ENCODE assay signal across 2 cellular contexts in the genomic region with DNA sequence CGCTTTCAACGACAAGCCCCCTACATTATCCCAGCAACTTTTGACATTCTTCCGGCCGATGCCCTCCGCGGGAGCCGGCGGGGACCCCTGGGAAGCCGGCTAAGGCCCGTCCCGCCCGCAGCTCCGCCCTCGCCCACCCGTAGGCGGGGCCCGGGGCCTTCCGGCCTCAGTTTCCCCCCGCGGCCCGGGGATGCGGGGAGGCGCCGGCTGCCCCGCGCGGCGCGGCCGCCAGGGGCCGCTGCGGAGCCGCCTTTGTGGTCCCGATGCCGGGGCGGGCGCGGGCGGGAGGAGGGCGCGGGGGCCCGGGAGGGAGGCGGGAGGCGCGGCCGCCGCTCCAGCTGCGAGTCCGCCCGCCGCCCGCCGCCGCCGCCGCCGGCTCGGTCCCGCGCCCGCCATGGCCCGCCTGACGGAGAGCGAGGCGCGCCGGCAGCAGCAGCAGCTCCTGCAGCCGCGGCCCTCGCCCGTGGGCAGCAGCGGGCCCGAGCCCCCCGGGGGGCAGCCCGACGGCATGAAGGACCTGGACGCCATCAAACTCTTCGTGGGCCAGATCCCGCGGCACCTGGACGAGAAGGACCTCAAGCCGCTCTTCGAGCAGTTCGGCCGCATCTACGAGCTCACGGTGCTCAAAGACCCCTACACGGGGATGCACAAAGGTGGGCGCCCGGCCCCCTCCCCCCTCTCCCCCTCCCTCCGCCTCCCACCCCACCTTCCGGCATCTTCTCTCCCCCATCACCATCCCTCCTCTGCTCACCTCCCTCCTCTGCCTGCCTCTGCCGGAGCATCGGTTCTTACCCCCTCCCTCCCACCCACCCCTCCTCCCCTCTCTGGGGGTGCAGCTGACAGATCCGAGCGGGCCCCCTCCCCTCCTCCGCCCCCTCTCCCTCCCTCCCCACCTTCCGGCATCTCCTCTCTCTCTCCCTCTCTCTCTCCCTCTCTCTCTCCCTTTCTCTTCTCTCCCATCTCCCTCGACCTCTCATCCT.
TF ChIP-seq lines count a peak whose summit lies in the region.

A gene (plus strand): TSS at position 316 of the 980 bp plus-strand sequence. CDS start 79 bp downstream, at position 395.

TF ChIP-seq in GM23338, 12 proteins besides CTCF, POLR2A, EP300 and RAD21 (continued from another document):
- no peak for TF ChIP-seq NANOG (IDR thresholded peaks at IDR 0.05; ENCODE audit: borderline replicate concordance)
- TF ChIP-seq, protein P1, sequence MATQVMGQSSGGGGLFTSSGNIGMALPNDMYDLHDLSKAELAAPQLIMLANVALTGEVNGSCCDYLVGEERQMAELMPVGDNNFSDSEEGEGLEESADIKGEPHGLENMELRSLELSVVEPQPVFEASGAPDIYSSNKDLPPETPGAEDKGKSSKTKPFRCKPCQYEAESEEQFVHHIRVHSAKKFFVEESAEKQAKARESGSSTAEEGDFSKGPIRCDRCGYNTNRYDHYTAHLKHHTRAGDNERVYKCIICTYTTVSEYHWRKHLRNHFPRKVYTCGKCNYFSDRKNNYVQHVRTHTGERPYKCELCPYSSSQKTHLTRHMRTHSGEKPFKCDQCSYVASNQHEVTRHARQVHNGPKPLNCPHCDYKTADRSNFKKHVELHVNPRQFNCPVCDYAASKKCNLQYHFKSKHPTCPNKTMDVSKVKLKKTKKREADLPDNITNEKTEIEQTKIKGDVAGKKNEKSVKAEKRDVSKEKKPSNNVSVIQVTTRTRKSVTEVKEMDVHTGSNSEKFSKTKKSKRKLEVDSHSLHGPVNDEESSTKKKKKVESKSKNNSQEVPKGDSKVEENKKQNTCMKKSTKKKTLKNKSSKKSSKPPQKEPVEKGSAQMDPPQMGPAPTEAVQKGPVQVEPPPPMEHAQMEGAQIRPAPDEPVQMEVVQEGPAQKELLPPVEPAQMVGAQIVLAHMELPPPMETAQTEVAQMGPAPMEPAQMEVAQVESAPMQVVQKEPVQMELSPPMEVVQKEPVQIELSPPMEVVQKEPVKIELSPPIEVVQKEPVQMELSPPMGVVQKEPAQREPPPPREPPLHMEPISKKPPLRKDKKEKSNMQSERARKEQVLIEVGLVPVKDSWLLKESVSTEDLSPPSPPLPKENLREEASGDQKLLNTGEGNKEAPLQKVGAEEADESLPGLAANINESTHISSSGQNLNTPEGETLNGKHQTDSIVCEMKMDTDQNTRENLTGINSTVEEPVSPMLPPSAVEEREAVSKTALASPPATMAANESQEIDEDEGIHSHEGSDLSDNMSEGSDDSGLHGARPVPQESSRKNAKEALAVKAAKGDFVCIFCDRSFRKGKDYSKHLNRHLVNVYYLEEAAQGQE (IDR thresholded peaks at IDR 0.05; ENCODE audit: unreplicated experiment): no peak
- no peak for TF ChIP-seq POLR2AphosphoS5 (IDR thresholded peaks at IDR 0.05; ENCODE audit: low read depth)
- no peak for TF ChIP-seq EZH2phosphoT487 (IDR thresholded peaks at IDR 0.05; ENCODE audit: unreplicated experiment)

TF ChIP-seq in SK-N-SH, 30 proteins besides CTCF, POLR2A, EP300 and RAD21 (continued from another document):
- TF ChIP-seq, protein P2, sequence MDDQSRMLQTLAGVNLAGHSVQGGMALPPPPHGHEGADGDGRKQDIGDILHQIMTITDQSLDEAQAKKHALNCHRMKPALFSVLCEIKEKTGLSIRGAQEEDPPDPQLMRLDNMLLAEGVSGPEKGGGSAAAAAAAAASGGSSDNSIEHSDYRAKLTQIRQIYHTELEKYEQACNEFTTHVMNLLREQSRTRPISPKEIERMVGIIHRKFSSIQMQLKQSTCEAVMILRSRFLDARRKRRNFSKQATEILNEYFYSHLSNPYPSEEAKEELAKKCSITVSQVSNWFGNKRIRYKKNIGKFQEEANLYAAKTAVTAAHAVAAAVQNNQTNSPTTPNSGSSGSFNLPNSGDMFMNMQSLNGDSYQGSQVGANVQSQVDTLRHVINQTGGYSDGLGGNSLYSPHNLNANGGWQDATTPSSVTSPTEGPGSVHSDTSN (IDR thresholded peaks at IDR 0.05): no peak
- TF ChIP-seq TCF12 (IDR thresholded peaks at IDR 0.05): no peak
- TF ChIP-seq RXRA (IDR thresholded peaks at IDR 0.05; ENCODE audit: borderline replicate concordance, low read depth): no peak
- TF ChIP-seq RCOR1 (IDR thresholded peaks at IDR 0.05; ENCODE audit: low read length): no peak
- no peak for TF ChIP-seq JUND (IDR thresholded peaks at IDR 0.05)
- no peak for TF ChIP-seq RFX5 (IDR thresholded peaks at IDR 0.05; ENCODE audit: low read length)
- no peak for TF ChIP-seq NRF1 (IDR thresholded peaks at IDR 0.05; ENCODE audit: low read depth, low read length)
- no peak for TF ChIP-seq FOXJ3 (CRISPR knock-in tag; IDR thresholded peaks at IDR 0.05)
- TF ChIP-seq, protein P1 (IDR thresholded peaks at IDR 0.05; ENCODE audit: low read depth, low read length): no peak
- no peak for TF ChIP-seq FOXM1 (IDR thresholded peaks at IDR 0.05; ENCODE audit: low read depth)
- no peak for TF ChIP-seq POLR2AphosphoS5 (IDR thresholded peaks at IDR 0.05; ENCODE audit: low read depth, low read length)
- TF ChIP-seq, protein P3, sequence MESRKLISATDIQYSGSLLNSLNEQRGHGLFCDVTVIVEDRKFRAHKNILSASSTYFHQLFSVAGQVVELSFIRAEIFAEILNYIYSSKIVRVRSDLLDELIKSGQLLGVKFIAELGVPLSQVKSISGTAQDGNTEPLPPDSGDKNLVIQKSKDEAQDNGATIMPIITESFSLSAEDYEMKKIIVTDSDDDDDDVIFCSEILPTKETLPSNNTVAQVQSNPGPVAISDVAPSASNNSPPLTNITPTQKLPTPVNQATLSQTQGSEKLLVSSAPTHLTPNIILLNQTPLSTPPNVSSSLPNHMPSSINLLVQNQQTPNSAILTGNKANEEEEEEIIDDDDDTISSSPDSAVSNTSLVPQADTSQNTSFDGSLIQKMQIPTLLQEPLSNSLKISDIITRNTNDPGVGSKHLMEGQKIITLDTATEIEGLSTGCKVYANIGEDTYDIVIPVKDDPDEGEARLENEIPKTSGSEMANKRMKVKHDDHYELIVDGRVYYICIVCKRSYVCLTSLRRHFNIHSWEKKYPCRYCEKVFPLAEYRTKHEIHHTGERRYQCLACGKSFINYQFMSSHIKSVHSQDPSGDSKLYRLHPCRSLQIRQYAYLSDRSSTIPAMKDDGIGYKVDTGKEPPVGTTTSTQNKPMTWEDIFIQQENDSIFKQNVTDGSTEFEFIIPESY (IDR thresholded peaks at IDR 0.05; ENCODE audit: borderline replicate concordance, low read depth): no peak
- TF ChIP-seq TAF1 (IDR thresholded peaks at IDR 0.05; ENCODE audit: borderline replicate concordance, low read depth, low read length): no peak
- TF ChIP-seq, protein P4, sequence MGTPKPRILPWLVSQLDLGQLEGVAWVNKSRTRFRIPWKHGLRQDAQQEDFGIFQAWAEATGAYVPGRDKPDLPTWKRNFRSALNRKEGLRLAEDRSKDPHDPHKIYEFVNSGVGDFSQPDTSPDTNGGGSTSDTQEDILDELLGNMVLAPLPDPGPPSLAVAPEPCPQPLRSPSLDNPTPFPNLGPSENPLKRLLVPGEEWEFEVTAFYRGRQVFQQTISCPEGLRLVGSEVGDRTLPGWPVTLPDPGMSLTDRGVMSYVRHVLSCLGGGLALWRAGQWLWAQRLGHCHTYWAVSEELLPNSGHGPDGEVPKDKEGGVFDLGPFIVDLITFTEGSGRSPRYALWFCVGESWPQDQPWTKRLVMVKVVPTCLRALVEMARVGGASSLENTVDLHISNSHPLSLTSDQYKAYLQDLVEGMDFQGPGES (IDR thresholded peaks at IDR 0.05; ENCODE audit: low read depth, low read length): no peak
- TF ChIP-seq MEF2A (IDR thresholded peaks at IDR 0.05; ENCODE audit: borderline replicate concordance, low read depth): no peak
- TF ChIP-seq, protein P5, sequence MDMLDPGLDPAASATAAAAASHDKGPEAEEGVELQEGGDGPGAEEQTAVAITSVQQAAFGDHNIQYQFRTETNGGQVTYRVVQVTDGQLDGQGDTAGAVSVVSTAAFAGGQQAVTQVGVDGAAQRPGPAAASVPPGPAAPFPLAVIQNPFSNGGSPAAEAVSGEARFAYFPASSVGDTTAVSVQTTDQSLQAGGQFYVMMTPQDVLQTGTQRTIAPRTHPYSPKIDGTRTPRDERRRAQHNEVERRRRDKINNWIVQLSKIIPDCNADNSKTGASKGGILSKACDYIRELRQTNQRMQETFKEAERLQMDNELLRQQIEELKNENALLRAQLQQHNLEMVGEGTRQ (IDR thresholded peaks at IDR 0.05; ENCODE audit: borderline replicate concordance, low read depth, low read length): no peak
- no peak for TF ChIP-seq YY1 (IDR thresholded peaks at IDR 0.05; ENCODE audit: low read depth)
